Comparison of ENCODE assay signal across 7 cellular contexts in the genomic region with DNA sequence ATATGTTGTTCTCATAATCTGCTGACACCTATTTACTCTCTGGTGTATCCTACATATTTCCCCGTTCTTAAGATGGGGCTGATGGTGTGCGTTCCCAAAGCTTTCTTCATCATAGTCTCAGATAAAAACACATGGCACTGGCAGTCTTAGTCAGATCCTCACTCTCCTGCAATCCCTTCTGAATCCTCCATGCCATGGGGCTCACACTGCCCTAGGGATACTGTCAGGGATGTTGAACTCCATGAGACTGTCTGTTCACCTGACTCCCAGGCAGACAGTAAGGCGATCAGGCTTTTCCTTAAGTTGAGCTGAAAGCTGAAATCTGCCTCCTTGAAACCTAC.
DNase-seq lines count a peak whose midpoint lies in the region; ATAC-seq and TF ChIP-seq lines count a peak whose summit lies in the region.

No MANE protein-coding gene starts in this region.

- DNase-seq in HuH-7 (ENCODE audit: low spot score) (peak; percentile 30), dorsolateral prefrontal cortex (no peak), sciatic nerve (ENCODE audit: low spot score) (no peak), cerebellum (ENCODE audit: low spot score) (no peak), hippocampal formation (lab: John Stamatoyannopoulos, UW) (no peak), glomerular visceral epithelial cell (ENCODE audit: extremely low spot score) (no peak)

- peak; percentile 11 for ATAC-seq in GM21360 (IDR thresholded peaks at IDR 0.05; ENCODE audit: unreplicated experiment)
- peak; percentile 23 for ATAC-seq in sciatic nerve

- intact Hi-C loops in dorsolateral prefrontal cortex (cut with DNase I) (no loop called here), sciatic nerve (cut with DNase I) (no loop called here)

- TF ChIP-seq CTCF in dorsolateral prefrontal cortex (IDR thresholded peaks at IDR 0.05 in 54 of 56, conservative IDR thresholded peaks at IDR 0.05 in 2 of 56; ENCODE audit: low read depth in 1 of 56, partially characterized antibody in 56 of 56), result no peak

- peak overlapping the region in 4 of 59 donors; percentile 2 to 10 (median 6) for H3K4me3 ChIP-seq in dorsolateral prefrontal cortex

- H3K27me3 ChIP-seq in dorsolateral prefrontal cortex, result no peaks in the 10 kb centered on the region

- H3K27ac ChIP-seq in dorsolateral prefrontal cortex, result peak overlapping the region in 36 of 59 donors; percentile 2 to 76 (median 56)
